1 cellular context compared by ENCODE assay signal in the genomic region with DNA sequence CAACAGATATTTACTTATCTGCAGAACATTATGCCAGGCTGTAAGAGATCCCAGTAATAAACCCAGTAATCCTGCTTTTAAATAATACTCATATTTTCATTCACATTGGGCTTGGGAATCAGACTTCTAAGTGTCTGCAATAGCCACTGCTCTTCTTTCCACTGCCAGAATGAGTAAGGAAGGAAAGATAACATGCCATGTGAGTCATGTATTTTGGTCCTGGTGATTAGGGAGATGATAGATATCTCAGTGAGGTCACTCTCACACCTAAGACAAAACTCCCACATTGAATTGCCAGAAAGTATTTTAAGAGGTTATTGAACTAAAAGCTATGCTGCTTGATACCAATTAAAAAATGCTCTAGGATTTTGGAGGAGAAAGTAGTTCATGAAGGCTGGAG.
TF ChIP-seq lines count a peak whose summit lies in the region.

No MANE protein-coding gene starts in this region.

TF ChIP-seq in K562, 482 proteins besides CTCF, POLR2A, EP300 and RAD21 (continued from another document and continues in another):
- no peak for TF ChIP-seq RBM17 (IDR thresholded peaks at IDR 0.05; ENCODE audit: borderline replicate concordance, low read depth, low read length)
- TF ChIP-seq ZNF639 (CRISPR knock-in tag; conservative IDR thresholded peaks at IDR 0.05 in 1 of 2, IDR thresholded peaks at IDR 0.05 in 1 of 2) = no peak
- TF ChIP-seq FOS (IDR thresholded peaks at IDR 0.05; ENCODE audit: extremely low read depth, insufficient read length) = peak; percentile 59
- no peak for TF ChIP-seq HDAC3 (IDR thresholded peaks at IDR 0.05; ENCODE audit: borderline replicate concordance, partially characterized antibody)
- no peak for TF ChIP-seq TAF15 (IDR thresholded peaks at IDR 0.05; ENCODE audit: low read depth, low read length)
- TF ChIP-seq SMC3 (conservative IDR thresholded peaks at IDR 0.05; ENCODE audit: insufficient read depth, low read depth, low read length) = no peak
- no peak for TF ChIP-seq ZC3H8 (IDR thresholded peaks at IDR 0.05)
- peak; percentile 95 for TF ChIP-seq FOSL1 (tag; conservative IDR thresholded peaks at IDR 0.05)
- TF ChIP-seq MEIS2 (IDR thresholded peaks at IDR 0.05; ENCODE audit: partially characterized antibody) = peak; percentile 75
- TF ChIP-seq CBX1 (IDR thresholded peaks at IDR 0.05; ENCODE audit: low read depth) = no peak
- TF ChIP-seq ZNF316 (IDR thresholded peaks at IDR 0.05) = no peak
- TF ChIP-seq CBX8 (IDR thresholded peaks at IDR 0.05; ENCODE audit: borderline replicate concordance, extremely low read depth, low read depth, low read length, poor library complexity, severe bottlenecking) = no peak
- TF ChIP-seq, protein P1, sequence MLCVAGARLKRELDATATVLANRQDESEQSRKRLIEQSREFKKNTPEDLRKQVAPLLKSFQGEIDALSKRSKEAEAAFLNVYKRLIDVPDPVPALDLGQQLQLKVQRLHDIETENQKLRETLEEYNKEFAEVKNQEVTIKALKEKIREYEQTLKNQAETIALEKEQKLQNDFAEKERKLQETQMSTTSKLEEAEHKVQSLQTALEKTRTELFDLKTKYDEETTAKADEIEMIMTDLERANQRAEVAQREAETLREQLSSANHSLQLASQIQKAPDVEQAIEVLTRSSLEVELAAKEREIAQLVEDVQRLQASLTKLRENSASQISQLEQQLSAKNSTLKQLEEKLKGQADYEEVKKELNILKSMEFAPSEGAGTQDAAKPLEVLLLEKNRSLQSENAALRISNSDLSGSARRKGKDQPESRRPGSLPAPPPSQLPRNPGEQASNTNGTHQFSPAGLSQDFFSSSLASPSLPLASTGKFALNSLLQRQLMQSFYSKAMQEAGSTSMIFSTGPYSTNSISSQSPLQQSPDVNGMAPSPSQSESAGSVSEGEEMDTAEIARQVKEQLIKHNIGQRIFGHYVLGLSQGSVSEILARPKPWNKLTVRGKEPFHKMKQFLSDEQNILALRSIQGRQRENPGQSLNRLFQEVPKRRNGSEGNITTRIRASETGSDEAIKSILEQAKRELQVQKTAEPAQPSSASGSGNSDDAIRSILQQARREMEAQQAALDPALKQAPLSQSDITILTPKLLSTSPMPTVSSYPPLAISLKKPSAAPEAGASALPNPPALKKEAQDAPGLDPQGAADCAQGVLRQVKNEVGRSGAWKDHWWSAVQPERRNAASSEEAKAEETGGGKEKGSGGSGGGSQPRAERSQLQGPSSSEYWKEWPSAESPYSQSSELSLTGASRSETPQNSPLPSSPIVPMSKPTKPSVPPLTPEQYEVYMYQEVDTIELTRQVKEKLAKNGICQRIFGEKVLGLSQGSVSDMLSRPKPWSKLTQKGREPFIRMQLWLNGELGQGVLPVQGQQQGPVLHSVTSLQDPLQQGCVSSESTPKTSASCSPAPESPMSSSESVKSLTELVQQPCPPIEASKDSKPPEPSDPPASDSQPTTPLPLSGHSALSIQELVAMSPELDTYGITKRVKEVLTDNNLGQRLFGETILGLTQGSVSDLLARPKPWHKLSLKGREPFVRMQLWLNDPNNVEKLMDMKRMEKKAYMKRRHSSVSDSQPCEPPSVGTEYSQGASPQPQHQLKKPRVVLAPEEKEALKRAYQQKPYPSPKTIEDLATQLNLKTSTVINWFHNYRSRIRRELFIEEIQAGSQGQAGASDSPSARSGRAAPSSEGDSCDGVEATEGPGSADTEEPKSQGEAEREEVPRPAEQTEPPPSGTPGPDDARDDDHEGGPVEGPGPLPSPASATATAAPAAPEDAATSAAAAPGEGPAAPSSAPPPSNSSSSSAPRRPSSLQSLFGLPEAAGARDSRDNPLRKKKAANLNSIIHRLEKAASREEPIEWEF (CRISPR knock-in tag; IDR thresholded peaks at IDR 0.05) = no peak
- no peak for TF ChIP-seq TGIF2 (CRISPR knock-in tag; IDR thresholded peaks at IDR 0.05)
- no peak for TF ChIP-seq ZSCAN29 (IDR thresholded peaks at IDR 0.05)
- TF ChIP-seq CGGBP1 (CRISPR knock-in tag; IDR thresholded peaks at IDR 0.05) = no peak
- TF ChIP-seq ELF1 (tag; IDR thresholded peaks at IDR 0.05) = no peak
- peak; percentile 62; the same call in 1 of the 2 replicates for TF ChIP-seq CREM (IDR thresholded peaks at IDR 0.05; ENCODE audit: low read depth)
- TF ChIP-seq RAD51 (IDR thresholded peaks at IDR 0.05; ENCODE audit: borderline replicate concordance, low read depth) = no peak
- TF ChIP-seq ZSCAN32 (CRISPR knock-in tag; IDR thresholded peaks at IDR 0.05) = no peak
- TF ChIP-seq VEZF1 (CRISPR knock-in tag; IDR thresholded peaks at IDR 0.05) = no peak
- TF ChIP-seq NCOR1 (IDR thresholded peaks at IDR 0.05) = peak; percentile 57
- no peak for TF ChIP-seq CCNT2 (IDR thresholded peaks at IDR 0.05; ENCODE audit: borderline replicate concordance, extremely low read depth, insufficient read length, low read depth, low read length)
- no peak for TF ChIP-seq NELFE (IDR thresholded peaks at IDR 0.05; ENCODE audit: insufficient read depth, insufficient read length)
- no peak for TF ChIP-seq MAZ (CRISPR knock-in tag; conservative IDR thresholded peaks at IDR 0.05 in 1 of 2, IDR thresholded peaks at IDR 0.05 in 1 of 2)
- peak; percentile 93 for TF ChIP-seq ATF3 (IDR thresholded peaks at IDR 0.05)
- TF ChIP-seq ATF3 (CRISPR knock-in tag; conservative IDR thresholded peaks at IDR 0.05) = no peak
- TF ChIP-seq, protein P2, sequence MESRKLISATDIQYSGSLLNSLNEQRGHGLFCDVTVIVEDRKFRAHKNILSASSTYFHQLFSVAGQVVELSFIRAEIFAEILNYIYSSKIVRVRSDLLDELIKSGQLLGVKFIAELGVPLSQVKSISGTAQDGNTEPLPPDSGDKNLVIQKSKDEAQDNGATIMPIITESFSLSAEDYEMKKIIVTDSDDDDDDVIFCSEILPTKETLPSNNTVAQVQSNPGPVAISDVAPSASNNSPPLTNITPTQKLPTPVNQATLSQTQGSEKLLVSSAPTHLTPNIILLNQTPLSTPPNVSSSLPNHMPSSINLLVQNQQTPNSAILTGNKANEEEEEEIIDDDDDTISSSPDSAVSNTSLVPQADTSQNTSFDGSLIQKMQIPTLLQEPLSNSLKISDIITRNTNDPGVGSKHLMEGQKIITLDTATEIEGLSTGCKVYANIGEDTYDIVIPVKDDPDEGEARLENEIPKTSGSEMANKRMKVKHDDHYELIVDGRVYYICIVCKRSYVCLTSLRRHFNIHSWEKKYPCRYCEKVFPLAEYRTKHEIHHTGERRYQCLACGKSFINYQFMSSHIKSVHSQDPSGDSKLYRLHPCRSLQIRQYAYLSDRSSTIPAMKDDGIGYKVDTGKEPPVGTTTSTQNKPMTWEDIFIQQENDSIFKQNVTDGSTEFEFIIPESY (CRISPR knock-in tag; IDR thresholded peaks at IDR 0.05) = no peak
- no peak for TF ChIP-seq KDM2B (CRISPR knock-in tag; IDR thresholded peaks at IDR 0.05)
- peak in 1 of 2 experiments; percentile 29; a peak in 2 of 4 replicates for TF ChIP-seq MNT (conservative IDR thresholded peaks at IDR 0.05)
- no peak for TF ChIP-seq ZNF512 (tag; IDR thresholded peaks at IDR 0.05)
- TF ChIP-seq ZNF165 (CRISPR knock-in tag; IDR thresholded peaks at IDR 0.05; ENCODE audit: borderline replicate concordance) = no peak
- peak; percentile 92 for TF ChIP-seq ARID1B (IDR thresholded peaks at IDR 0.05)
- no peak for TF ChIP-seq NFRKB (IDR thresholded peaks at IDR 0.05; ENCODE audit: low read depth)
- TF ChIP-seq ZNF282 (CRISPR knock-in tag; IDR thresholded peaks at IDR 0.05) = no peak
- peak; percentile 62 for TF ChIP-seq TCF3 (CRISPR knock-in tag; IDR thresholded peaks at IDR 0.05)
- no peak for TF ChIP-seq ESRRA (IDR thresholded peaks at IDR 0.05; ENCODE audit: borderline replicate concordance, low read depth)
- peak; percentile 95 for TF ChIP-seq DPF2 (IDR thresholded peaks at IDR 0.05)
- no peak for TF ChIP-seq JUNB (CRISPR knock-in tag; conservative IDR thresholded peaks at IDR 0.05)
- TF ChIP-seq THRAP3 (IDR thresholded peaks at IDR 0.05; ENCODE audit: borderline replicate concordance) = no peak
- 0 out of 2 replicates have a peak, but pooled peaks have one; percentile 25 for TF ChIP-seq NFIC (IDR thresholded peaks at IDR 0.05)
